20 cellular contexts compared by ENCODE assay signal in genomic region chr3:138803006-138803653, GRCh38. TPM values are rescaled to one million over a fixed set of nuclear protein-coding genes. Genes with fewer than 3 reads are reported as not detected.
A peak's percentile ranks its signal among the peaks of the same experiment; 100 is the strongest.
DNase-seq lines count a peak whose midpoint lies in the region; ATAC-seq and TF ChIP-seq lines count a peak whose summit lies in the region.
"Had no signal": no experiment of that assay in that cellular context is flagged by ENCODE, and none has a peak within 500 bp of the region (broad histone marks: within the 10 kb centered on the region; RNA-seq: fewer than 3 reads in every experiment).

No MANE protein-coding gene starts in this region.

- DNase-seq in breast epithelium (ENCODE audit: low spot score in 2 of 2) (no peak), MCF 10A (ENCODE audit: unreplicated experiment) (no peak), right lobe of liver (no peak), suprapubic skin (ENCODE audit: low spot score in 2 of 2) (no peak), transverse colon (no peak), NCI-H774 (lab: John Stamatoyannopoulos, UW) (no peak), DMS 273 (lab: John Stamatoyannopoulos, UW; ENCODE audit: unreplicated experiment) (no peak)
- DNase-seq: GF-D8, GM23248, HFFc6, KG1, NCI-H1092 treated with DMSO at 0.1 percent for 48 hours, NCI-H187, NCI-H2171, NCI-H510A treated with DMSO at 0.1 percent for 48 hours, SIG-M5 had no signal

- peaks cover 14% of the 10 kb centered on the region for H3K4me1 Mint-ChIP-seq in MCF 10A (ENCODE audit: insufficient read depth, unreplicated experiment)
- H3K4me1 Mint-ChIP-seq in activated T-helper 17 cell treated with anti-CD3 and anti-CD28 coated beads, Interleukin-2, amount 50 U/mL, for 72 hours: peaks cover 18% of the 10 kb centered on the region

- H3K36me3 Mint-ChIP-seq in MCF 10A (ENCODE audit: insufficient read depth, unreplicated experiment): peaks cover 17% of the 10 kb centered on the region
- no peaks in the 10 kb centered on the region for H3K36me3 Mint-ChIP-seq in activated T-helper 17 cell treated with anti-CD3 and anti-CD28 coated beads, Interleukin-2, amount 50 U/mL, for 72 hours (ENCODE audit: low read depth)

- H3K36me3 ChIP-seq in breast epithelium: no peaks in the 10 kb centered on the region
- H3K36me3 ChIP-seq in right lobe of liver: no peaks in the 10 kb centered on the region
- H3K36me3 ChIP-seq in suprapubic skin: peaks cover 4% of the 10 kb centered on the region
- H3K36me3 ChIP-seq in transverse colon: no peaks in the 10 kb centered on the region

- H3K4me3 ChIP-seq in breast epithelium: no peak overlapping the region
- no peak overlapping the region for H3K4me3 ChIP-seq in right lobe of liver
- no peak overlapping the region for H3K4me3 ChIP-seq in suprapubic skin
- H3K4me3 ChIP-seq in transverse colon: no peak overlapping the region
- H3K4me3 ChIP-seq: A549, GM23248 had no signal

- no TSS peak for BruUV-seq in MCF 10A (replicated peaks; lab: Mats Ljungman, UMichigan)

- H3K9me3 Mint-ChIP-seq in MCF 10A (ENCODE audit: unreplicated experiment): peaks cover 7% of the 10 kb centered on the region
- H3K9me3 Mint-ChIP-seq in activated T-helper 17 cell treated with anti-CD3 and anti-CD28 coated beads, Interleukin-2, amount 50 U/mL, for 72 hours: no peaks in the 10 kb centered on the region
- H3K9me3 Mint-ChIP-seq: HFFc6 had no signal

- ATAC-seq in activated T-helper 17 cell treated with anti-CD3 and anti-CD28 coated beads, Interleukin-2, amount 50 U/mL, for 72 hours (replicated peaks): peak; percentile 23
- ATAC-seq in right lobe of liver: peak; percentile 56 to 76 (median 65)
- ATAC-seq: A549 had no signal

- 54% methylated on average over 2 of the region's 2 CpGs for WGBS in right lobe of liver (ENCODE audit: insufficient coverage, low coverage, low lambda C conversion rate, missing lambda C conversion rate)
- WGBS in suprapubic skin: 47% methylated on average over 2 of the region's 2 CpGs
- WGBS in transverse colon (ENCODE audit: low coverage in 1 of 2), 2 donors: 68 to 77% methylated on average over 2 of the region's 2 CpGs

- POLR2A ChIA-PET in MCF 10A (lab: Yijun Ruan, JAX): interaction anchor here (1.3 kb wide), 1 partner anchor 11 kb away, joined by 4 read pairs; no protein-coding TSS in a partner anchor

- TF ChIP-seq POLR2A in breast epithelium (IDR thresholded peaks at IDR 0.05) (no peak), right lobe of liver (IDR thresholded peaks at IDR 0.05) (no peak), suprapubic skin (IDR thresholded peaks at IDR 0.05) (no peak), transverse colon (IDR thresholded peaks at IDR 0.05) (no peak)

- TF ChIP-seq CTCF in breast epithelium (IDR thresholded peaks at IDR 0.05) (no peak), MCF 10A (IDR thresholded peaks at IDR 0.05; ENCODE audit: unreplicated experiment) (no peak), right lobe of liver (IDR thresholded peaks at IDR 0.05) (no peak), suprapubic skin (IDR thresholded peaks at IDR 0.05) (no peak), transverse colon (IDR thresholded peaks at IDR 0.05) (no peak)

- in situ Hi-C loops in transverse colon (cut with MboI; ENCODE audit: low pct_ligation_motif_present in 1 of 4, low pct_unique_long_range_greater_than_20kb in 1 of 4, low sequenced_read_pairs in 3 of 4): no loop called here

- H3K9me3 ChIP-seq in breast epithelium (no peaks in the 10 kb centered on the region), right lobe of liver (no peaks in the 10 kb centered on the region), suprapubic skin (no peaks in the 10 kb centered on the region), transverse colon (no peaks in the 10 kb centered on the region)
- H3K9me3 ChIP-seq: A549 had no signal

- H3K27me3 ChIP-seq in breast epithelium (no peaks in the 10 kb centered on the region), right lobe of liver (no peaks in the 10 kb centered on the region), suprapubic skin (no peaks in the 10 kb centered on the region), transverse colon (no peaks in the 10 kb centered on the region)

- H3K27me3 Mint-ChIP-seq in MCF 10A (ENCODE audit: insufficient read depth, unreplicated experiment): no peaks in the 10 kb centered on the region
- H3K27me3 Mint-ChIP-seq in activated T-helper 17 cell treated with anti-CD3 and anti-CD28 coated beads, Interleukin-2, amount 50 U/mL, for 72 hours: no peaks in the 10 kb centered on the region

- no peak overlapping the region for H3K4me3 Mint-ChIP-seq in MCF 10A (ENCODE audit: unreplicated experiment)
- H3K4me3 Mint-ChIP-seq in activated T-helper 17 cell treated with anti-CD3 and anti-CD28 coated beads, Interleukin-2, amount 50 U/mL, for 72 hours: no peak overlapping the region
- H3K4me3 Mint-ChIP-seq: HFFc6 had no signal

- H3K27ac ChIP-seq in breast epithelium: peak overlapping the region; percentile 9 to 45
- peak overlapping the region in 1 of 3 donors; percentile 14 for H3K27ac ChIP-seq in right lobe of liver
- H3K27ac ChIP-seq in suprapubic skin: peak overlapping the region; percentile 10
- no peak overlapping the region for H3K27ac ChIP-seq in transverse colon
- H3K27ac ChIP-seq: A549, C4-2B, GM23248, HL-60 had no signal

- CTCF ChIA-PET in MCF 10A (lab: Yijun Ruan, JAX): interaction anchor here (0.9 to 1.4 kb wide), 3 partner anchors 15 to 110 kb away, joined by 3 to 7 read pairs (median 3); no protein-coding TSS in a partner anchor

- intact Hi-C loops in breast epithelium (cut with DNase I; ENCODE audit: low total_unique reads) (no loop called here), MCF 10A (cut with micrococcal nuclease) (no loop called here), right lobe of liver (cut with DNase I) (no loop called here), transverse colon (cut with DNase I; ENCODE audit: low total_unique reads) (no loop called here)

- TF ChIP-seq EP300 in suprapubic skin (IDR thresholded peaks at IDR 0.05) (no peak), transverse colon (IDR thresholded peaks at IDR 0.05; ENCODE audit: low read depth) (no peak)

- no peak overlapping the region for H3K27ac Mint-ChIP-seq in MCF 10A (ENCODE audit: low read depth, unreplicated experiment)
- H3K27ac Mint-ChIP-seq in activated T-helper 17 cell treated with anti-CD3 and anti-CD28 coated beads, Interleukin-2, amount 50 U/mL, for 72 hours: peak overlapping the region; percentile 16
- H3K27ac Mint-ChIP-seq: HFFc6 had no signal

- H3K4me1 ChIP-seq in breast epithelium: peaks cover 0 to 6% of the 10 kb centered on the region in 2 donors
- peaks cover 0 to 18% (median 0%) of the 10 kb centered on the region in 4 donors for H3K4me1 ChIP-seq in right lobe of liver
- H3K4me1 ChIP-seq in suprapubic skin: peaks cover 4% of the 10 kb centered on the region
- peaks cover 0 to 23% (median 0%) of the 10 kb centered on the region in 4 donors for H3K4me1 ChIP-seq in transverse colon
- H3K4me1 ChIP-seq: A549 had no signal

RNA-seq across cellular contexts. Expression of gene PIK3CB, which starts 31.6 kb away (rescaled TPM):
- 10 to 100 TPM; 30.5 to 46.2 (median 31.7) TPM for total RNA-seq in breast epithelium
- total RNA-seq in MCF 10A (2022): 21.0 and 21.1 TPM in 2 replicates
- total RNA-seq in activated T-helper 17 cell treated with anti-CD3 and anti-CD28 coated beads, Interleukin-2, amount 50 U/mL, for 72 hours: 10 to 100 TPM; 17.2 to 20.3 TPM
- 10 to 100 TPM; 12.1 to 20.9 (median 14.6) TPM for total RNA-seq in right lobe of liver
- 10 to 100 TPM; 47.4 to 66.9 (median 53.2) TPM for total RNA-seq in suprapubic skin
- total RNA-seq in transverse colon: 10 to 100 TPM; 52.4 to 98.4 (median 76.0) TPM

Comparison
In these comparisons a context has a peak if more than half of its experiments do, and no peak if none do; other contexts are left out.
1. H3K27ac ChIP-seq: peak in breast epithelium (2 of 2) and suprapubic skin (single experiment); none in transverse colon (0 of 4).